In the genomic region with DNA sequence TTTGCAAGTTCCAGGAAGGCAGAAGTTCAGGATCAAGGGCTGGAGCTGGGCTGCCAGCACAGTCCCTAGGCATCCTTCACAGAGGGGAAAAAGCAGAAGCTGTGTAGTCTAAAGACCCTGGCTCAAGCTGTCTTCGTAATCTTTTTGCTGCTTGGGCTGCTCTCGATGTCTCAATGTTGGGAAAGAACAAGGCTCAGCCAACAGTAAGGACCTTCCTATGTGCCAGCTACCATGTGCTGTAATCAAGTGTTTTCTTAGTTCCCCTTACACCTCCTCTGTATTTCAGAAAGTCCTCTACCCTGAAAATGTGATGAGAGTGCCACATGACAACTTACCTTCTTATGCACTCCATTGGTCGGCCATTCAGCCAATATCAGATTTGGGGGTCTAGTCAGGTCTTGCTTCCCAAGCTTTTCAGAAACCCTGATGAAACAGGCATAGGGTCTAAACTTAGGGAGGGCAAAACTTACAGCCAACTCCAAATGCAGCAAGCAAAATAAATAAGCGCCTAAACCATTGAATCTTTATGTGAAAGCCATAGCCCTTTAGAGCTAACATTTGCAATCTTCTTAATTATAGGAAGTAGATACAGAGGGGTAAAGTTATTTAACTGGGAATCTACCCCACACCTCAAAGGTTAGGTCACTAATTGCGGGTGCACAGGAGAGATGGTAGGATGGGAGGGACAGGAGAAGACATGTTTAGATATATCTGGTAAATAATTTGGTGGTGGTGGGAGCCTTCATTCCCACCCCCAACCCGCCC, we compare ENCODE assay signal across 8 cellular contexts. TPM values are rescaled to one million over a fixed set of nuclear protein-coding genes. Genes with fewer than 3 reads are reported as not detected.
DNase-seq lines count a peak whose midpoint lies in the region; ATAC-seq and TF ChIP-seq lines count a peak whose summit lies in the region.

No MANE protein-coding gene starts in this region.

- H3K27me3 ChIP-seq in GM06990 (replicated peaks; ENCODE audit: control insufficient read depth, insufficient read depth, low read length) (no peaks in the 10 kb centered on the region), esophagus (ENCODE audit: control insufficient read depth in 1 of 2, insufficient read depth in 2 of 2, low read length in 2 of 2) (no peaks in the 10 kb centered on the region), WERI-Rb-1 (ENCODE audit: insufficient read depth, low read depth, severe bottlenecking) (no peaks in the 10 kb centered on the region)

- H3K27me3 Mint-ChIP-seq in stimulated activated naive B cell treated with anti-CD40 and anti-IgM and Interleukin-4, amounts not matched to agents 10 μg/mL and 1 μg/mL and 100 μg/mL, for 72 hours: no peaks in the 10 kb centered on the region

- no peaks in the 10 kb centered on the region for H3K9me3 Mint-ChIP-seq in stimulated activated naive B cell treated with anti-CD40 and anti-IgM and Interleukin-4, amounts not matched to agents 10 μg/mL and 1 μg/mL and 100 μg/mL, for 72 hours

- peak overlapping the region; percentile 90 for H3K27ac Mint-ChIP-seq in stimulated activated naive B cell treated with anti-CD40 and anti-IgM and Interleukin-4, amounts not matched to agents 10 μg/mL and 1 μg/mL and 100 μg/mL, for 72 hours

- H3K4me1 ChIP-seq in esophagus (ENCODE audit: control insufficient read depth in 2 of 2, insufficient read depth in 2 of 2, low read length in 1 of 2): peaks cover 0 to 4% of the 10 kb centered on the region in 2 donors

- ATAC-seq in GM21786 (IDR thresholded peaks at IDR 0.05; ENCODE audit: unreplicated experiment): peak; percentile 19
- no peak for ATAC-seq in stimulated activated naive B cell treated with anti-CD40 and anti-IgM and Interleukin-4, amounts not matched to agents 10 μg/mL and 1 μg/mL and 100 μg/mL, for 72 hours (replicated peaks)

- peaks cover 32 to 61% of the 10 kb centered on the region in 2 donors for H3K4me1 Mint-ChIP-seq in stimulated activated naive B cell treated with anti-CD40 and anti-IgM and Interleukin-4, amounts not matched to agents 10 μg/mL and 1 μg/mL and 100 μg/mL, for 72 hours

- TF ChIP-seq CTCF in GM06990 (IDR thresholded peaks at IDR 0.05; ENCODE audit: insufficient read depth, low read length, poor library complexity, severe bottlenecking): no peak
- no peak for TF ChIP-seq CTCF in WERI-Rb-1 (IDR thresholded peaks at IDR 0.05; ENCODE audit: low read depth, low read length)

- no peak for DNase-seq in GM06990 (ENCODE audit: extremely low read depth, insufficient read length)
- peak; percentile 44 for DNase-seq in RPMI8226
- DNase-seq in stimulated activated naive B cell treated with anti-CD40 and anti-IgM and Interleukin-4, amounts not matched to agents 10 μg/mL and 1 μg/mL and 100 μg/mL, for 72 hours: no peak
- DNase-seq in stimulated activated CD4-positive, alpha-beta T cell treated with anti-CD3 and anti-CD28 coated beads, Interleukin-4, amount 100 ng/mL, for 24 hours: no peak
- no peak for DNase-seq in WERI-Rb-1
- DNase-seq in T-helper 9 cell: no peak

- H3K36me3 ChIP-seq in GM06990 (ENCODE audit: control insufficient read depth, insufficient read depth, low read length) (no peaks in the 10 kb centered on the region), esophagus (ENCODE audit: control insufficient read depth in 2 of 2, insufficient read depth in 2 of 2, low read length in 1 of 2) (peaks cover 0 to 6% of the 10 kb centered on the region in 2 donors), WERI-Rb-1 (peaks cover 10% of the 10 kb centered on the region)

- peak overlapping the region; percentile 45 to 60 for H3K27ac ChIP-seq in esophagus (ENCODE audit: low read depth in 2 of 2, low read length in 1 of 2)
- no peak overlapping the region for H3K27ac ChIP-seq in WERI-Rb-1

- 47 to 60% methylated on average over 6 of the region's 6 CpGs for WGBS in esophagus, 2 donors

- no peaks in the 10 kb centered on the region for H3K9me3 ChIP-seq in esophagus (ENCODE audit: control insufficient read depth in 2 of 2, insufficient read depth in 1 of 2, low read depth in 1 of 2, low read length in 1 of 2)
- H3K9me3 ChIP-seq in WERI-Rb-1 (ENCODE audit: severe bottlenecking): no peaks in the 10 kb centered on the region

- H3K4me3 ChIP-seq in GM06990 (replicated peaks; ENCODE audit: low read depth, low read length) (peak overlapping the region; percentile 73), esophagus (ENCODE audit: low read depth in 1 of 2, low read length in 2 of 2) (peak overlapping the region in 1 of 2 donors; percentile 49), WERI-Rb-1 (ENCODE audit: low read depth, low read length) (no peak overlapping the region)

- H3K36me3 Mint-ChIP-seq in stimulated activated naive B cell treated with anti-CD40 and anti-IgM and Interleukin-4, amounts not matched to agents 10 μg/mL and 1 μg/mL and 100 μg/mL, for 72 hours: peaks cover 36 to 57% of the 10 kb centered on the region in 2 donors

- H3K4me3 Mint-ChIP-seq in stimulated activated naive B cell treated with anti-CD40 and anti-IgM and Interleukin-4, amounts not matched to agents 10 μg/mL and 1 μg/mL and 100 μg/mL, for 72 hours: peak overlapping the region; percentile 92 to 98

RNA-seq across cellular contexts. Expression of a gene that starts 1.2 kb away (rescaled TPM):
- polyA plus RNA-seq in esophagus: 1 to 10 TPM; 5.8 to 9.0 TPM
